Comparison of ENCODE assay signal across 21 cellular contexts in the genomic region with DNA sequence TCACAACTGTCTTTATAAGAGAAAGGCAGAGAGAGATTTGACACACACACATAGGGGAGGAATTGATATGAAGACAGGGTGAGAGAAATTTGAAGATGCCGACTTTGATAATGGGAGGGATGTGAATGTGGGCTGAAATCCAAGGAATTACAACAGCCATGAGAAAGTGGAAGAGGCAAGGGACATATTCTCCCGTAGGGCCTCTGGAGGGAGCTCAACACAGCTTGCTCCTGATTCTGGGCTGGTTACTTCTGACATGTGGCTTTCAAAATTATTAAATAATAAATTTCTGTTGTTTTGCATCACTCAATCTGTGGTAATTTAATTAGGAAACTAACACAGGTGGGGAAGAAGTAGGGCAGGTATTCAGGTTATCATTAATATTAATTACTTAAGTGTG.
DNase-seq lines count a peak whose midpoint lies in the region; ATAC-seq and TF ChIP-seq lines count a peak whose summit lies in the region.
"Had no signal": no experiment of that assay in that cellular context is flagged by ENCODE, and none has a peak within 500 bp of the region (broad histone marks: within the 10 kb centered on the region; RNA-seq: fewer than 3 reads in every experiment).

No MANE protein-coding gene starts in this region.

- H3K36me3 ChIP-seq in psoas muscle (ENCODE audit: insufficient read depth in 1 of 2, low read depth in 1 of 2): no peaks in the 10 kb centered on the region
- H3K36me3 ChIP-seq: BLaER1 treated with 17β-estradiol and CSF1 and Interleukin-3, amounts not matched to agents 10 nM and 100 nM; thyroid gland had no signal

- H3K27ac ChIP-seq in psoas muscle: no peak overlapping the region
- H3K27ac ChIP-seq: BLaER1 treated with 17β-estradiol and CSF1 and Interleukin-3, amounts not matched to agents 10 nM and 100 nM; coronary artery; epithelial cell of prostate; GM23248; thyroid gland had no signal

- H3K9me3 Mint-ChIP-seq in chondrocyte (ENCODE audit: low read depth): no peaks in the 10 kb centered on the region
- no peaks in the 10 kb centered on the region for H3K9me3 Mint-ChIP-seq in nephron progenitor cell

- ATAC-seq in psoas muscle: no peak
- no peak for ATAC-seq in GM19035 (IDR thresholded peaks at IDR 0.05; ENCODE audit: unreplicated experiment)
- ATAC-seq: natural killer cell; stimulated activated effector memory CD8-positive, alpha-beta T cell treated with anti-CD3 and anti-CD28 coated beads, Interleukin-12 subunit alpha, Interleukin-12 subunit beta, amount 100 ng/mL, for 72 hours; T-helper 17 cell had no signal

- H3K4me3 Mint-ChIP-seq in chondrocyte (ENCODE audit: unreplicated experiment) (no peak overlapping the region), nephron progenitor cell (no peak overlapping the region)
- H3K4me3 Mint-ChIP-seq: immature natural killer cell; natural killer cell; stimulated activated effector memory CD8-positive, alpha-beta T cell treated with anti-CD3 and anti-CD28 coated beads, Interleukin-12 subunit alpha, Interleukin-12 subunit beta, amount 100 ng/mL, for 72 hours; T-helper 17 cell had no signal

- no peak overlapping the region for H3K27ac Mint-ChIP-seq in chondrocyte (ENCODE audit: unreplicated experiment)
- H3K27ac Mint-ChIP-seq in nephron progenitor cell: no peak overlapping the region
- H3K27ac Mint-ChIP-seq: immature natural killer cell; natural killer cell; stimulated activated effector memory CD8-positive, alpha-beta T cell treated with anti-CD3 and anti-CD28 coated beads, Interleukin-12 subunit alpha, Interleukin-12 subunit beta, amount 100 ng/mL, for 72 hours; T-helper 17 cell had no signal

- H3K36me3 Mint-ChIP-seq in chondrocyte (ENCODE audit: low read depth) (no peaks in the 10 kb centered on the region), nephron progenitor cell (ENCODE audit: low read depth) (no peaks in the 10 kb centered on the region)
- H3K36me3 Mint-ChIP-seq: immature natural killer cell; natural killer cell; stimulated activated effector memory CD8-positive, alpha-beta T cell treated with anti-CD3 and anti-CD28 coated beads, Interleukin-12 subunit alpha, Interleukin-12 subunit beta, amount 100 ng/mL, for 72 hours had no signal

- no peaks in the 10 kb centered on the region for H3K4me1 Mint-ChIP-seq in chondrocyte (ENCODE audit: low read depth)
- H3K4me1 Mint-ChIP-seq in nephron progenitor cell: no peaks in the 10 kb centered on the region
- H3K4me1 Mint-ChIP-seq: immature natural killer cell; natural killer cell; stimulated activated effector memory CD8-positive, alpha-beta T cell treated with anti-CD3 and anti-CD28 coated beads, Interleukin-12 subunit alpha, Interleukin-12 subunit beta, amount 100 ng/mL, for 72 hours; T-helper 17 cell had no signal

- DNase-seq in H4 (ENCODE audit: low spot score): peak; percentile 26
- DNase-seq in LNCaP clone FGC (ENCODE audit: low read depth): no peak
- DNase-seq in chondrocyte (ENCODE audit: low spot score): no peak
- no peak for DNase-seq in nephron progenitor cell
- no peak for DNase-seq in psoas muscle
- DNase-seq in COLO829 (ENCODE audit: low spot score): no peak
- DNase-seq: activated CD4-positive, CD25-positive, alpha-beta regulatory T cell treated with anti-CD3 and anti-CD28 coated beads, Interleukin-2, amount 50 U/mL, for 72 hours; activated gamma-delta T cell; GM23248; immature natural killer cell; natural killer cell; NCI-H1417 treated with DMSO at 0.1 percent for 48 hours; NK-92 treated with Interleukin-12 subunit alpha and Interleukin-12 subunit beta, amount 100 ng/mL, for 24 hours; stimulated activated CD4-positive, alpha-beta T cell treated with anti-CD3 and anti-CD28 coated beads, Interleukin-12 subunit alpha, Interleukin-12 subunit beta, amount 100 ng/mL, for 4 hours; T-helper 17 cell; thyroid gland had no signal

- 0 out of 2 replicates have a peak, but pooled peaks have one; percentile 2 for TF ChIP-seq CTCF in LNCaP clone FGC (IDR thresholded peaks at IDR 0.05; ENCODE audit: control insufficient read depth, extremely low read depth, insufficient read depth)
- TF ChIP-seq CTCF in chondrocyte (IDR thresholded peaks at IDR 0.05): peak; percentile 27
- peak; percentile 9 for TF ChIP-seq CTCF in nephron progenitor cell (IDR thresholded peaks at IDR 0.05)
- TF ChIP-seq CTCF in psoas muscle (IDR thresholded peaks at IDR 0.05): no peak

- 33 to 42% (median 35%) methylated on average over 2 of the region's 2 CpGs for WGBS in psoas muscle, 3 donors

- intact Hi-C loops in psoas muscle (cut with DNase I): no loop called here

- H3K27me3 ChIP-seq in psoas muscle (ENCODE audit: insufficient read depth in 3 of 3, low read length in 2 of 3): no peaks in the 10 kb centered on the region
- H3K27me3 ChIP-seq: BLaER1 treated with 17β-estradiol and CSF1 and Interleukin-3, amounts not matched to agents 10 nM and 100 nM; thyroid gland had no signal

- H3K4me1 ChIP-seq in psoas muscle: no peaks in the 10 kb centered on the region
- H3K4me1 ChIP-seq: BLaER1 treated with 17β-estradiol and CSF1 and Interleukin-3, amounts not matched to agents 10 nM and 100 nM; thyroid gland had no signal

- H3K9me3 ChIP-seq in psoas muscle: no peaks in the 10 kb centered on the region
- H3K9me3 ChIP-seq: BLaER1 treated with 17β-estradiol and CSF1 and Interleukin-3, amounts not matched to agents 10 nM and 100 nM; thyroid gland had no signal

- no peak overlapping the region for H3K4me3 ChIP-seq in LNCaP clone FGC (ENCODE audit: low read depth, low read length)
- H3K4me3 ChIP-seq in psoas muscle: no peak overlapping the region
- H3K4me3 ChIP-seq: BLaER1 treated with 17β-estradiol and CSF1 and Interleukin-3, amounts not matched to agents 10 nM and 100 nM; coronary artery; GM23248; thyroid gland had no signal

- H3K27me3 Mint-ChIP-seq in chondrocyte (ENCODE audit: low read depth) (peaks cover 2% of the 10 kb centered on the region), nephron progenitor cell (ENCODE audit: low read depth, poor library complexity) (no peaks in the 10 kb centered on the region)
- H3K27me3 Mint-ChIP-seq: T-helper 17 cell had no signal
